ENCODE assay signal across 1 cellular context in the genomic region with DNA sequence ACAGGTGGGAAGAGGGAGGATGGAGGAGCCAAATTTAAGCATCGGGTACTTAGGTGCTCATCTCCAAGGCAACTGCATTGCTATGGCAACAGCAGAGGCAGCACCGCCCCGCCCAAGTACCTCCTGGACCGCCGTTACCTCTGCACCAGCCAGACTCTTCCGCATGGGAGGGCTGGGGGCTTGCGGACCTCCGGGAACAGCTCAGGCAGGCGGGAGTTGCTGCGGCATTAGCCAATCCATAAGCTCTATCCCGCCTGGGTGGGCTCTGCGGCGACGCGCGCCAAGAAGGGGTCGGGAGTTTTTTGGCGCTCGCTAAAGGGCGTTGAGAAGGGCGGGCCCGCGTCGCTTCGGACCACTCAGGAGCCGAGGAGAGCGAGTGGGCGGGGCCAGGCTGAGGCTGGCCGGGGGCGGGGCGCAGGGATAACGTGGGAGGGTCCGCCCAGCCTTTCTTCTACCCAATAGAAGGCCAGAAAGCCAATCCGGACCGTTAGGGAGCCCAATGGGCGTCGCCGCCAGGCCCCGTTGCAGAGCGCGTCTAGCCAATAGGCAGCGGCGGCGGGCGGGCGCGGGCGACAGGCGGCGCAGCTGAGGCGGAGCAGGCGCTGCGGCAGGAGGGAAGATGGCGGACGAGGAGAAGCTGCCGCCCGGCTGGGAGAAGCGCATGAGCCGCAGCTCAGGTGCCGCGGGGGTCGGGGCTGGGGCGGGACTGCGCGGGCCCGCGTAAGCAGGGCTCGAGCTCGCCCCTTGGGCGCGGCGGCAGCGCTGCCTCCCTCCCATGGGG.
TF ChIP-seq lines count a peak whose summit lies in the region.

PIN1 (plus strand) TSS at position 593 of the 781 bp plus-strand sequence; CDS start at position 620, 27 bp downstream.

TF ChIP-seq in K562, 482 proteins besides CTCF, POLR2A, EP300 and RAD21 (continued from another document and continues in another):
- no peak for TF ChIP-seq ZBTB5 (IDR thresholded peaks at IDR 0.05)
- TF ChIP-seq HOXB6 (CRISPR knock-in tag; IDR thresholded peaks at IDR 0.05; ENCODE audit: borderline replicate concordance) = no peak
- TF ChIP-seq NFYB (IDR thresholded peaks at IDR 0.05; ENCODE audit: extremely low read depth, insufficient read length) = peak; percentile 87
- peak; percentile 15 for TF ChIP-seq SMAD1 (IDR thresholded peaks at IDR 0.05; ENCODE audit: low read depth, low read length, partially characterized antibody)
- TF ChIP-seq ESRRA (IDR thresholded peaks at IDR 0.05; ENCODE audit: borderline replicate concordance, low read depth) = no peak
- peak; percentile 100 for TF ChIP-seq RREB1 (CRISPR knock-in tag; IDR thresholded peaks at IDR 0.05)
- TF ChIP-seq FOXP1 (CRISPR knock-in tag; IDR thresholded peaks at IDR 0.05) = peak; percentile 83
- peak; percentile 97 for TF ChIP-seq CREBBP (IDR thresholded peaks at IDR 0.05; ENCODE audit: low read depth, low read length)
- 0 out of 2 replicates have a peak, but pooled peaks have one; percentile 37 for TF ChIP-seq RNF2 (IDR thresholded peaks at IDR 0.05)
- TF ChIP-seq NCOA1 (IDR thresholded peaks at IDR 0.05; ENCODE audit: low read depth) = no peak
- no peak for TF ChIP-seq PRPF4 (IDR thresholded peaks at IDR 0.05; ENCODE audit: insufficient read depth, low read depth, low read length, poor library complexity, severe bottlenecking)
- peak; percentile 80 for TF ChIP-seq RB1 (IDR thresholded peaks at IDR 0.05; ENCODE audit: low read depth)
- no peak for TF ChIP-seq ZBTB9 (CRISPR knock-in tag; IDR thresholded peaks at IDR 0.05)
- TF ChIP-seq CTBP1 (IDR thresholded peaks at IDR 0.05; ENCODE audit: borderline replicate concordance) = peak; percentile 100
- TF ChIP-seq ZBED1 (IDR thresholded peaks at IDR 0.05) = no peak
- TF ChIP-seq, protein P1, sequence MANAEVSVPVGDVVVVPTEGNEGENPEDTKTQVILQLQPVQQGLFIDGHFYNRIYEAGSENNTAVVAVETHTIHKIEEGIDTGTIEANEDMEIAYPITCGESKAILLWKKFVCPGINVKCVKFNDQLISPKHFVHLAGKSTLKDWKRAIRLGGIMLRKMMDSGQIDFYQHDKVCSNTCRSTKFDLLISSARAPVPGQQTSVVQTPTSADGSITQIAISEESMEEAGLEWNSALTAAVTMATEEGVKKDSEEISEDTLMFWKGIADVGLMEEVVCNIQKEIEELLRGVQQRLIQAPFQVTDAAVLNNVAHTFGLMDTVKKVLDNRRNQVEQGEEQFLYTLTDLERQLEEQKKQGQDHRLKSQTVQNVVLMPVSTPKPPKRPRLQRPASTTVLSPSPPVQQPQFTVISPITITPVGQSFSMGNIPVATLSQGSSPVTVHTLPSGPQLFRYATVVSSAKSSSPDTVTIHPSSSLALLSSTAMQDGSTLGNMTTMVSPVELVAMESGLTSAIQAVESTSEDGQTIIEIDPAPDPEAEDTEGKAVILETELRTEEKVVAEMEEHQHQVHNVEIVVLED (CRISPR knock-in tag; IDR thresholded peaks at IDR 0.05) = 0 out of 2 replicates have a peak, but pooled peaks have one; percentile 39
- peak; percentile 86 for TF ChIP-seq RBFOX2 (IDR thresholded peaks at IDR 0.05; ENCODE audit: low read depth, low read length)
- TF ChIP-seq MECOM (CRISPR knock-in tag; IDR thresholded peaks at IDR 0.05) = no peak
- peak in 1 of 2 experiments; percentile 100; a peak in 2 of 4 replicates for TF ChIP-seq CSDE1 (IDR thresholded peaks at IDR 0.05)
- TF ChIP-seq, protein P2, sequence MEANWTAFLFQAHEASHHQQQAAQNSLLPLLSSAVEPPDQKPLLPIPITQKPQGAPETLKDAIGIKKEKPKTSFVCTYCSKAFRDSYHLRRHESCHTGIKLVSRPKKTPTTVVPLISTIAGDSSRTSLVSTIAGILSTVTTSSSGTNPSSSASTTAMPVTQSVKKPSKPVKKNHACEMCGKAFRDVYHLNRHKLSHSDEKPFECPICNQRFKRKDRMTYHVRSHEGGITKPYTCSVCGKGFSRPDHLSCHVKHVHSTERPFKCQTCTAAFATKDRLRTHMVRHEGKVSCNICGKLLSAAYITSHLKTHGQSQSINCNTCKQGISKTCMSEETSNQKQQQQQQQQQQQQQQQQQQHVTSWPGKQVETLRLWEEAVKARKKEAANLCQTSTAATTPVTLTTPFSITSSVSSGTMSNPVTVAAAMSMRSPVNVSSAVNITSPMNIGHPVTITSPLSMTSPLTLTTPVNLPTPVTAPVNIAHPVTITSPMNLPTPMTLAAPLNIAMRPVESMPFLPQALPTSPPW (CRISPR knock-in tag; IDR thresholded peaks at IDR 0.05) = peak; percentile 71
- no peak for TF ChIP-seq TOE1 (IDR thresholded peaks at IDR 0.05; ENCODE audit: borderline replicate concordance)
- no peak for TF ChIP-seq TOE1 (CRISPR knock-in tag; IDR thresholded peaks at IDR 0.05; ENCODE audit: borderline replicate concordance, low read depth)
- TF ChIP-seq CEBPZ (IDR thresholded peaks at IDR 0.05; ENCODE audit: borderline replicate concordance, low read depth, low read length) = peak; percentile 75; the same call in 1 of the 2 replicates
- TF ChIP-seq CCNT2 (IDR thresholded peaks at IDR 0.05; ENCODE audit: borderline replicate concordance, extremely low read depth, insufficient read length, low read depth, low read length) = peak; percentile 67
- TF ChIP-seq ADNP (tag; IDR thresholded peaks at IDR 0.05) = no peak
- 0 out of 2 replicates have a peak, but pooled peaks have one; percentile 56 for TF ChIP-seq ZNF431 (CRISPR knock-in tag; IDR thresholded peaks at IDR 0.05)
- peak; percentile 18 to 78; a peak in 1 of 4 replicates for TF ChIP-seq TEAD1 (CRISPR knock-in tag; IDR thresholded peaks at IDR 0.05)
- TF ChIP-seq RBM22 (IDR thresholded peaks at IDR 0.05; ENCODE audit: low read depth, low read length, poor library complexity, severe bottlenecking) = peak; percentile 100
- TF ChIP-seq, protein P3, sequence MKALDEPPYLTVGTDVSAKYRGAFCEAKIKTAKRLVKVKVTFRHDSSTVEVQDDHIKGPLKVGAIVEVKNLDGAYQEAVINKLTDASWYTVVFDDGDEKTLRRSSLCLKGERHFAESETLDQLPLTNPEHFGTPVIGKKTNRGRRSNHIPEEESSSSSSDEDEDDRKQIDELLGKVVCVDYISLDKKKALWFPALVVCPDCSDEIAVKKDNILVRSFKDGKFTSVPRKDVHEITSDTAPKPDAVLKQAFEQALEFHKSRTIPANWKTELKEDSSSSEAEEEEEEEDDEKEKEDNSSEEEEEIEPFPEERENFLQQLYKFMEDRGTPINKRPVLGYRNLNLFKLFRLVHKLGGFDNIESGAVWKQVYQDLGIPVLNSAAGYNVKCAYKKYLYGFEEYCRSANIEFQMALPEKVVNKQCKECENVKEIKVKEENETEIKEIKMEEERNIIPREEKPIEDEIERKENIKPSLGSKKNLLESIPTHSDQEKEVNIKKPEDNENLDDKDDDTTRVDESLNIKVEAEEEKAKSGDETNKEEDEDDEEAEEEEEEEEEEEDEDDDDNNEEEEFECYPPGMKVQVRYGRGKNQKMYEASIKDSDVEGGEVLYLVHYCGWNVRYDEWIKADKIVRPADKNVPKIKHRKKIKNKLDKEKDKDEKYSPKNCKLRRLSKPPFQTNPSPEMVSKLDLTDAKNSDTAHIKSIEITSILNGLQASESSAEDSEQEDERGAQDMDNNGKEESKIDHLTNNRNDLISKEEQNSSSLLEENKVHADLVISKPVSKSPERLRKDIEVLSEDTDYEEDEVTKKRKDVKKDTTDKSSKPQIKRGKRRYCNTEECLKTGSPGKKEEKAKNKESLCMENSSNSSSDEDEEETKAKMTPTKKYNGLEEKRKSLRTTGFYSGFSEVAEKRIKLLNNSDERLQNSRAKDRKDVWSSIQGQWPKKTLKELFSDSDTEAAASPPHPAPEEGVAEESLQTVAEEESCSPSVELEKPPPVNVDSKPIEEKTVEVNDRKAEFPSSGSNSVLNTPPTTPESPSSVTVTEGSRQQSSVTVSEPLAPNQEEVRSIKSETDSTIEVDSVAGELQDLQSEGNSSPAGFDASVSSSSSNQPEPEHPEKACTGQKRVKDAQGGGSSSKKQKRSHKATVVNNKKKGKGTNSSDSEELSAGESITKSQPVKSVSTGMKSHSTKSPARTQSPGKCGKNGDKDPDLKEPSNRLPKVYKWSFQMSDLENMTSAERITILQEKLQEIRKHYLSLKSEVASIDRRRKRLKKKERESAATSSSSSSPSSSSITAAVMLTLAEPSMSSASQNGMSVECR (CRISPR knock-in tag; IDR thresholded peaks at IDR 0.05) = peak; percentile 95
- no peak for TF ChIP-seq CGGBP1 (CRISPR knock-in tag; IDR thresholded peaks at IDR 0.05)
- TF ChIP-seq RBM34 (IDR thresholded peaks at IDR 0.05; ENCODE audit: borderline replicate concordance, insufficient read depth, low read length) = 0 out of 2 replicates have a peak, but pooled peaks have one; percentile 69
- TF ChIP-seq KLF13 (tag; IDR thresholded peaks at IDR 0.05; ENCODE audit: borderline replicate concordance, low read depth) = peak; percentile 86
